In the genomic region with DNA sequence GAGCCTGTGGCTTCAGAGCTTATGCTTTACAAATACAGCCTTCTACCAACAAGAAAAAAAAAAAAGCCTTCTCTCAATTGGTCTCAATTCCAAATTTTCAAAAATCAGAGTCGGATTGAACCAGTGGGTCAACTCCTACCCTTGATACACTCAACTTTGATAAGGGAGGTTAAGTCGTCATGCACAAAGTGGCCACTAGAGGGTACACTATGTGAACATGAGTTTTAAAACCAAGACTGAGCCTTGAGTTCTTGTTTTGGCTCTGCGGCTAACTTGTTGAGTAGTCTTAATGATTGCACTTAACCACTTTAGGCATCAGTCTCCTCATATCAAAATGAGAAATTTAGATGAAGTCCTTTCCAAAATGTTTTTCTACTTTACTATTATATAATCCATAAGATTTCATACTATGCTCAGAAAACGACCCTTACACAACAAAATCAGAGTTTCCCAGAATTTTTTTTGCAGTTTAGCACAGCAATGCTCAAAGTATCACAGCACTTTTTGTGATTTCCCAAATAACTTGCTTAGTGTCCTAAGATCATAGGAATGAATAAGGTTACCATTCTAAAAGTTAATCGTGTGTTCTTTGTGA, we compare ENCODE assay signal across 8 cellular contexts.
DNase-seq lines count a peak whose midpoint lies in the region; ATAC-seq and TF ChIP-seq lines count a peak whose summit lies in the region.

No MANE protein-coding gene starts in this region.

- H3K27me3 ChIP-seq in kidney epithelial cell (ENCODE audit: control insufficient read depth, insufficient read depth, low read length) = no peaks in the 10 kb centered on the region

- peak; percentile 65 for ATAC-seq in GM19328 (IDR thresholded peaks at IDR 0.05; ENCODE audit: unreplicated experiment)
- peak; percentile 68 for ATAC-seq in HG03521 (IDR thresholded peaks at IDR 0.05; ENCODE audit: unreplicated experiment)

- TF ChIP-seq CTCF in kidney epithelial cell (IDR thresholded peaks at IDR 0.05; ENCODE audit: insufficient read depth, low read length, poor library complexity, severe bottlenecking) = peak; percentile 70

- peak; percentile 60 for DNase-seq in COLO668 (lab: John Stamatoyannopoulos, UW; ENCODE audit: unreplicated experiment)
- DNase-seq in SK-N-DZ (ENCODE audit: low spot score) = peak; percentile 2
- peak; percentile 60 for DNase-seq in astrocyte of the hippocampus (ENCODE audit: low read depth, low spot score)
- DNase-seq in kidney epithelial cell (ENCODE audit: low read depth) = no peak
- peak; percentile 42 to 68 (median 54) for DNase-seq in stimulated activated CD4-positive, alpha-beta T cell treated with anti-CD3 and anti-CD28 coated beads, TNF-alpha, amount 100 ng/mL, for 24 hours (ENCODE audit: low read depth in 3 of 3)
- no peak for DNase-seq in 8988T

- no peaks in the 10 kb centered on the region for H3K36me3 ChIP-seq in kidney epithelial cell (ENCODE audit: control insufficient read depth, insufficient read depth, low read length)

- H3K4me3 ChIP-seq in kidney epithelial cell (ENCODE audit: low read depth, low read length) = no peak overlapping the region

Comparison
In these comparisons a context has a peak if more than half of its experiments do, and no peak if none do; other contexts are left out.
1. DNase-seq: peak in COLO668 (single experiment), SK-N-DZ (single experiment), astrocyte of the hippocampus (single experiment) and stimulated activated CD4-positive, alpha-beta T cell treated with anti-CD3 and anti-CD28 coated beads, TNF-alpha, amount 100 ng/mL, for 24 hours (3 of 3); none in kidney epithelial cell (single experiment) and 8988T (single experiment).